9 cellular contexts compared by ENCODE assay signal in genomic region chr17:16991349-16992009, GRCh38. TPM values are rescaled to one million over a fixed set of nuclear protein-coding genes. Genes with fewer than 3 reads are reported as not detected.
DNase-seq lines count a peak whose midpoint lies in the region; ATAC-seq and TF ChIP-seq lines count a peak whose summit lies in the region.
"Had no signal": no experiment of that assay in that cellular context is flagged by ENCODE, and none has a peak within 500 bp of the region (broad histone marks: within the 10 kb centered on the region; RNA-seq: fewer than 3 reads in every experiment).

No MANE protein-coding gene starts in this region.

- no peaks in the 10 kb centered on the region for H3K27me3 ChIP-seq in colonic mucosa
- H3K27me3 ChIP-seq in liver (ENCODE audit: control insufficient read depth in 4 of 4, insufficient read depth in 4 of 4, low read length in 3 of 4): no peaks in the 10 kb centered on the region

- TF ChIP-seq CTCF in colonic mucosa (IDR thresholded peaks at IDR 0.05) (peak; percentile 79), liver (IDR thresholded peaks at IDR 0.05; ENCODE audit: low read depth, low read length, missing input control) (peak; percentile 74)

- WGBS in liver: 12% methylated on average over 16 of the region's 16 CpGs

- CTCF ChIA-PET in activated CD4-positive, alpha-beta T cell treated with anti-CD3 and anti-CD28 coated beads, Interleukin-2, amount 10 ng/mL, durations not matched to agents 7 days and 5 days (lab: Charles Lee): interaction anchor here (0.5 to 1.0 kb wide), 10 partner anchors 9 to 821 kb away, joined by 3 to 7 read pairs (median 4); no protein-coding TSS in a partner anchor

- DNase-seq in NCI-H446 (lab: John Stamatoyannopoulos, UW) (peak; percentile 18 to 48), NCI-H446 treated with DMSO at 0.1 percent for 48 hours (lab: John Stamatoyannopoulos, UW) (no peak), NCI-H460 (ENCODE audit: extremely low read depth, low read depth) (peak; percentile 58), colonic mucosa (peak; percentile 86)
- DNase-seq in activated CD4-positive, alpha-beta T cell treated with anti-CD3 and anti-CD28 coated beads, Interleukin-2, amount 10 ng/mL, durations not matched to agents 7 days and 5 days: peak; percentile 84
- peak; percentile 57 to 82 (median 65) for DNase-seq in stimulated activated CD4-positive, alpha-beta T cell treated with anti-CD3 and anti-CD28 coated beads, TNF-alpha, amount 100 ng/mL, for 24 hours (ENCODE audit: low read depth in 3 of 3)

- H3K9me3 ChIP-seq in colonic mucosa (no peaks in the 10 kb centered on the region), liver (ENCODE audit: control insufficient read depth in 4 of 4, low read length in 3 of 4) (no peaks in the 10 kb centered on the region)

- H3K9ac ChIP-seq in colonic mucosa (ENCODE audit: low read depth in 2 of 2, low read length in 2 of 2): no peak overlapping the region
- H3K9ac ChIP-seq in liver (ENCODE audit: low read depth in 1 of 2, low read length in 2 of 2): no peak overlapping the region

- POLR2A ChIA-PET in activated CD4-positive, alpha-beta T cell treated with anti-CD3 and anti-CD28 coated beads, Interleukin-2, amount 10 ng/mL, durations not matched to agents 7 days and 5 days (lab: Charles Lee): interaction anchor here (0.5 kb wide), 1 partner anchor 72 kb away, joined by 5 read pairs; no protein-coding TSS in a partner anchor

- H3K9me3 Mint-ChIP-seq in activated CD4-positive, alpha-beta T cell treated with anti-CD3 and anti-CD28 coated beads, Interleukin-2, amount 10 ng/mL, durations not matched to agents 7 days and 5 days: no peaks in the 10 kb centered on the region
- H3K9me3 Mint-ChIP-seq: stimulated activated naive CD8-positive, alpha-beta T cell treated with anti-CD3 and anti-CD28 coated beads, Interleukin-15, Interleukin-2, amounts not matched to agents 100 ng/mL and 50 ng/mL, for 24 hours had no signal

- no peak for ATAC-seq in GM21423 (IDR thresholded peaks at IDR 0.05; ENCODE audit: unreplicated experiment)

- no peak overlapping the region for H3K4me3 Mint-ChIP-seq in activated CD4-positive, alpha-beta T cell treated with anti-CD3 and anti-CD28 coated beads, Interleukin-2, amount 10 ng/mL, durations not matched to agents 7 days and 5 days
- H3K4me3 Mint-ChIP-seq: stimulated activated naive CD8-positive, alpha-beta T cell treated with anti-CD3 and anti-CD28 coated beads, Interleukin-15, Interleukin-2, amounts not matched to agents 100 ng/mL and 50 ng/mL, for 24 hours had no signal

- H3K27ac ChIP-seq in colonic mucosa (no peak overlapping the region), liver (ENCODE audit: low read depth in 1 of 2, low read length in 2 of 2) (no peak overlapping the region)

- H3K27me3 Mint-ChIP-seq in activated CD4-positive, alpha-beta T cell treated with anti-CD3 and anti-CD28 coated beads, Interleukin-2, amount 10 ng/mL, durations not matched to agents 7 days and 5 days: peaks cover 5% of the 10 kb centered on the region
- H3K27me3 Mint-ChIP-seq: stimulated activated naive CD8-positive, alpha-beta T cell treated with anti-CD3 and anti-CD28 coated beads, Interleukin-15, Interleukin-2, amounts not matched to agents 100 ng/mL and 50 ng/mL, for 24 hours had no signal

- intact Hi-C loops in colonic mucosa (cut with DNase I): loop anchor here (2.0 kb wide), 1 partner anchor 67 kb away; no protein-coding TSS in a partner anchor

- H3K4me3 ChIP-seq in colonic mucosa (no peak overlapping the region), liver (ENCODE audit: low read depth in 1 of 3, low read length in 3 of 3) (no peak overlapping the region)

- TF ChIP-seq RAD21 in liver (IDR thresholded peaks at IDR 0.05): peak; percentile 72 to 83

- H3K27ac Mint-ChIP-seq in activated CD4-positive, alpha-beta T cell treated with anti-CD3 and anti-CD28 coated beads, Interleukin-2, amount 10 ng/mL, durations not matched to agents 7 days and 5 days: peak overlapping the region; percentile 19
- H3K27ac Mint-ChIP-seq: stimulated activated naive CD8-positive, alpha-beta T cell treated with anti-CD3 and anti-CD28 coated beads, Interleukin-15, Interleukin-2, amounts not matched to agents 100 ng/mL and 50 ng/mL, for 24 hours had no signal

- peaks cover 46% of the 10 kb centered on the region for H3K4me1 Mint-ChIP-seq in activated CD4-positive, alpha-beta T cell treated with anti-CD3 and anti-CD28 coated beads, Interleukin-2, amount 10 ng/mL, durations not matched to agents 7 days and 5 days

- H3K4me1 ChIP-seq in colonic mucosa: peaks cover 8% of the 10 kb centered on the region
- H3K4me1 ChIP-seq in liver (ENCODE audit: control insufficient read depth in 4 of 4, insufficient read depth in 4 of 4, low read length in 3 of 4): peaks cover 0 to 4% (median 1%) of the 10 kb centered on the region in 4 donors

- no peaks in the 10 kb centered on the region for H3K36me3 Mint-ChIP-seq in activated CD4-positive, alpha-beta T cell treated with anti-CD3 and anti-CD28 coated beads, Interleukin-2, amount 10 ng/mL, durations not matched to agents 7 days and 5 days (ENCODE audit: low read depth)

- H3K36me3 ChIP-seq in colonic mucosa: no peaks in the 10 kb centered on the region
- H3K36me3 ChIP-seq in liver (ENCODE audit: control insufficient read depth in 4 of 4, insufficient read depth in 3 of 4, low read depth in 1 of 4, low read length in 3 of 4): no peaks in the 10 kb centered on the region

TF ChIP-seq in liver, 16 proteins besides CTCF, POLR2A, EP300 and RAD21:
- no peak for TF ChIP-seq REST (IDR thresholded peaks at IDR 0.05)
- peak in 1 of 2 donors; percentile 27 for TF ChIP-seq HNF4A (conservative IDR thresholded peaks at IDR 0.05)
- no peak for TF ChIP-seq YY1 (IDR thresholded peaks at IDR 0.05)
- TF ChIP-seq RXRA (IDR thresholded peaks at IDR 0.05): peak in 1 of 2 donors; percentile 19
TF ChIP-seq in liver: peak in this region for 2.

RNA-seq across cellular contexts. Expression of gene TNFRSF13B, which starts 19.6 kb away (rescaled TPM):
- total RNA-seq in NCI-H460 (2014; rRNA removed; shearing (Covaris generic)): not detected in 2 replicates
- polyA plus RNA-seq in NCI-H460 (2014; cell fraction: nucleus; rRNA removed): not detected in 2 replicates
- total RNA-seq in activated CD4-positive, alpha-beta T cell treated with anti-CD3 and anti-CD28 coated beads, Interleukin-2, amount 10 ng/mL, durations not matched to agents 7 days and 5 days: not detected
- total RNA-seq in colonic mucosa (1 to 10 TPM in 1 of 2 donors, under 1 TPM in 1; 0.42 to 1.1 TPM), liver (under 1 TPM in 1 of 2 donors, not detected in 1; 0.17 TPM)
- polyA plus RNA-seq in liver: under 1 TPM in 1 of 2 donors, not detected in 1; 0.26 TPM

RNA-seq across cellular contexts. Expression of gene MPRIP, which starts 50.8 kb away (rescaled TPM):
- 80.2 and 87.9 TPM in 2 replicates for total RNA-seq in NCI-H460 (2014; rRNA removed; shearing (Covaris generic))
- polyA plus RNA-seq in NCI-H460 (2014; cell fraction: nucleus; rRNA removed): 75.6 and 85.4 TPM in 2 replicates
- total RNA-seq in activated CD4-positive, alpha-beta T cell treated with anti-CD3 and anti-CD28 coated beads, Interleukin-2, amount 10 ng/mL, durations not matched to agents 7 days and 5 days: 100 to 1,000 TPM; 234 to 261 TPM
- total RNA-seq in colonic mucosa (100 to 1,000 TPM; 146 to 211 TPM), liver (10 to 100 TPM; 31.5 to 61.9 TPM)
- polyA plus RNA-seq in liver: 10 to 100 TPM; 21.2 to 37.9 TPM
